ENCODE assay signal across 24 cellular contexts in genomic region chrX:101668143-101668542, GRCh38.
"Had no signal": no experiment of that assay in that cellular context is flagged by ENCODE, and none has a peak within 500 bp of the region (broad histone marks: within the 10 kb centered on the region; RNA-seq: fewer than 3 reads in every experiment).

No MANE protein-coding gene starts in this region.

- H3K36me3 ChIP-seq: lower lobe of right lung, neural progenitor cell, prostate gland, right atrium auricular region, spleen, vagina had no signal

- FAIRE-seq: kidney had no signal

- H3K27me3 ChIP-seq: neural progenitor cell, right atrium auricular region, testis, vagina had no signal

- H3K27ac ChIP-seq: epithelial cell of prostate, lower lobe of right lung, neural progenitor cell, prostate gland, right atrium auricular region, spleen, testis, vagina had no signal

- H3K9ac ChIP-seq: neural progenitor cell had no signal

- ATAC-seq: left lobe of liver; lower lobe of right lung; naive thymus-derived CD4-positive, alpha-beta T cell had no signal

- H3K4me3 ChIP-seq: lower lobe of right lung, neural progenitor cell, prostate gland, right atrium auricular region, spleen, testis, vagina had no signal

- DNase-seq: activated B cell treated with CpG ODN at 0.5 μM for 24 hours; activated CD4-positive, alpha-beta T cell treated with anti-CD3 and anti-CD28 coated beads for 4 hours; activated CD4-positive, alpha-beta T cell treated with anti-CD3 and anti-CD28 coated beads, Interleukin-2, amount 50 U/mL, for 48 hours; activated naive CD4-positive, alpha-beta T cell treated with Interleukin-2 at 50 U/mL for 16 hours; activated naive CD8-positive, alpha-beta T cell treated with anti-CD3 and anti-CD28 coated beads for 36 hours; activated T-cell treated with anti-CD3 and anti-CD28 coated beads, Interleukin-2, amount 50 U/mL, for 48 hours; amniotic stem cell; cerebellar nuclear complex; cortex of kidney; endodermal cell; foreskin fibroblast; kidney; lower lobe of right lung; naive thymus-derived CD4-positive, alpha-beta T cell; spleen; stimulated activated CD4-positive, alpha-beta T cell treated with anti-CD3 and anti-CD28 coated beads, Interleukin-4, amount 100 ng/mL, for 1 hour; stimulated activated naive CD4-positive, alpha-beta T cell; testis had no signal

- H3K9me3 ChIP-seq: lower lobe of right lung, prostate gland, right atrium auricular region, spleen, testis, vagina had no signal

- H3K4me2 ChIP-seq: neural progenitor cell had no signal

- H3K4me1 ChIP-seq: lower lobe of right lung, neural progenitor cell, prostate gland, right atrium auricular region, spleen, testis, vagina had no signal

- H2AFZ ChIP-seq: neural progenitor cell had no signal
